ENCODE assay signal across 24 cellular contexts in the genomic region with DNA sequence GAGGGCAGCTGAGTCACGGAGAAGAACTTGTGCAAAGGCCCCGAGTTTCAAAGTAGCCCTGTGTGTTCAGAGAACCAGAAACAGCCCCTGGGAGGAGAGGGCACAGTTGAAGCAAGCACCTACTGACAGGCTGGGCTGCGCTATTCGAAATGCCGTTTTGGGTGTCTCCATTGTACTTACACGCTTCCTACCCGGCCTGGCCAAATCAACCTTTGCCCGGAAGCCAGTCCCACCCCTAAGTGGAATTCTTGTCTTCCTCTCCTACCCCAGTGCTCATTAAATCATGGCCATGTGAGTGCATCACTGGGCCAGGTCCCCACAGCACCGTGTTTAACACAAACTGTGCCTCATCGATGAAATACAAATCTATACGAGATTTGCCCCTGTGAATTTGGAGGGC. TPM values are rescaled to one million over a fixed set of nuclear protein-coding genes. Genes with fewer than 3 reads are reported as not detected.
A peak's percentile ranks its signal among the peaks of the same experiment; 100 is the strongest.
DNase-seq lines count a peak whose midpoint lies in the region; ATAC-seq, FAIRE-seq and TF ChIP-seq lines count a peak whose summit lies in the region.
"Had no signal": no experiment of that assay in that cellular context is flagged by ENCODE, and none has a peak within 500 bp of the region (broad histone marks: within the 10 kb centered on the region; RNA-seq: fewer than 3 reads in every experiment).

No MANE protein-coding gene starts in this region.

- in situ Hi-C loops in HepG2 (cut with HindIII; ENCODE audit: extremely low pct_ligation_motif_present, low pct_unique_long_range_greater_than_20kb): no loop called here

- no peak for FAIRE-seq in HepG2 (lab: Jason Lieb, UNC)
- FAIRE-seq: A204.1, G401.6, H54 had no signal

- POLR2A ChIA-PET in HepG2 (lab: Yijun Ruan, JAX): no interaction called here

- TF ChIP-seq CTCF in HepG2 (CRISPR knock-in tag; IDR thresholded peaks at IDR 0.05) (no peak), right lobe of liver (IDR thresholded peaks at IDR 0.05) (no peak), stomach (IDR thresholded peaks at IDR 0.05) (no peak)

- no peak overlapping the region for H3K4me3 ChIP-seq in HepG2 (replicated peaks in 1 of 3; ENCODE audit: insufficient read depth in 1 of 3, low read depth in 2 of 3, low read length in 3 of 3)
- no peak overlapping the region for H3K4me3 ChIP-seq in right lobe of liver
- no peak overlapping the region for H3K4me3 ChIP-seq in stomach
- H3K4me3 ChIP-seq: PC-9 had no signal

- no peak overlapping the region for H3K27ac ChIP-seq in HepG2 (ENCODE audit: extremely low read length, insufficient read depth, low read length)
- H3K27ac ChIP-seq in right lobe of liver: no peak overlapping the region
- peak overlapping the region; percentile 9 for H3K27ac ChIP-seq in substantia nigra (ENCODE audit: low read depth, low read length, poor library complexity, severe bottlenecking)
- H3K27ac ChIP-seq in stomach: no peak overlapping the region
- H3K27ac ChIP-seq: C4-2B, PC-9 had no signal

- H3K36me3 ChIP-seq in HepG2 (replicated peaks in 1 of 2; ENCODE audit: control insufficient read depth in 1 of 2, insufficient read depth in 2 of 2, low read length in 2 of 2) (no peaks in the 10 kb centered on the region), right lobe of liver (no peaks in the 10 kb centered on the region), stomach (no peaks in the 10 kb centered on the region)

- BruUV-seq in HepG2 (replicated peaks; lab: Mats Ljungman, UMichigan): no TSS peak

- no peak overlapping the region for H2AFZ ChIP-seq in HepG2 (ENCODE audit: low read length)
- H2AFZ ChIP-seq: PC-9 had no signal

- TF ChIP-seq POLR2A in HepG2 (IDR thresholded peaks at IDR 0.05; ENCODE audit: insufficient read depth in 1 of 2, low read depth in 2 of 2, low read length in 2 of 2) (no peak), right lobe of liver (IDR thresholded peaks at IDR 0.05) (no peak), stomach (IDR thresholded peaks at IDR 0.05) (no peak)

- H3K79me2 ChIP-seq in HepG2 (ENCODE audit: insufficient read depth, low read length): no peaks in the 10 kb centered on the region

- 9% methylated on average over 7 of the region's 11 CpGs for WGBS in HepG2 (ENCODE audit: low lambda C conversion rate)
- WGBS in right lobe of liver (ENCODE audit: insufficient coverage, low coverage, low lambda C conversion rate, missing lambda C conversion rate): 85% methylated on average over 3 of the region's 11 CpGs
- WGBS in stomach, 5 donors: 79 to 87% (median 82%) methylated on average over 11 of the region's 11 CpGs

- no peak for DNase-seq in HepG2 (ENCODE audit: low spot score)
- DNase-seq in right lobe of liver: no peak
- no peak for DNase-seq in left colon
- peak in 1 of 49 donors; percentile 67 for DNase-seq in substantia nigra (lab: John Stamatoyannopoulos, UW)
- DNase-seq in stomach: no peak
- DNase-seq in retina: no peak
- DNase-seq in midbrain (lab: John Stamatoyannopoulos, UW): no peak
- DNase-seq: Caco-2, NCI-H1092, NCI-H1417 treated with DMSO at 0.1 percent for 48 hours, NCI-H1694 treated with DMSO at 0.1 percent for 48 hours, NCI-H2081, NCI-H2227 treated with DMSO at 0.1 percent for 48 hours, NCI-H526 treated with DMSO at 0.1 percent for 48 hours, PC-9, RPMI8226, SHP77 had no signal

- H3K4me1 ChIP-seq in HepG2 (ENCODE audit: insufficient read depth, low read length): peaks cover 10% of the 10 kb centered on the region
- H3K4me1 ChIP-seq in right lobe of liver: peaks cover 0 to 3% (median under 1%) of the 10 kb centered on the region in 4 donors
- H3K4me1 ChIP-seq in stomach: peaks cover 1 to 5% (median 3%) of the 10 kb centered on the region in 4 donors

- H3K9me3 ChIP-seq in HepG2 (ENCODE audit: low read length): no peaks in the 10 kb centered on the region
- H3K9me3 ChIP-seq in right lobe of liver: no peaks in the 10 kb centered on the region
- no peaks in the 10 kb centered on the region for H3K9me3 ChIP-seq in stomach
- H3K9me3 ChIP-seq: Caco-2 had no signal

- ATAC-seq in HepG2 (peak; percentile 46), right lobe of liver (no peak), left colon (peak; percentile 80)
- ATAC-seq: CD8-positive, alpha-beta T cell had no signal

- CTCF ChIA-PET in HepG2 (lab: Yijun Ruan, JAX; ENCODE audit: low intra/inter-chr PET ratio, low total read pairs): no interaction called here

- no peaks in the 10 kb centered on the region for H4K20me1 ChIP-seq in HepG2 (ENCODE audit: insufficient read depth, low read length)

- no peak overlapping the region for H3K9ac ChIP-seq in HepG2 (ENCODE audit: insufficient read depth, low read depth, low read length)

- TF ChIP-seq EP300 in HepG2 (IDR thresholded peaks at IDR 0.05; ENCODE audit: low read depth in 2 of 2, low read length in 2 of 2) (no peak), HepG2 (CRISPR knock-in tag; IDR thresholded peaks at IDR 0.05; ENCODE audit: borderline replicate concordance) (no peak), stomach (IDR thresholded peaks at IDR 0.05) (no peak)

- peak overlapping the region; percentile 48 for H3K4me2 ChIP-seq in HepG2 (ENCODE audit: low read depth, low read length)
- H3K4me2 ChIP-seq: PC-9 had no signal

- H3K27me3 ChIP-seq in HepG2 (ENCODE audit: control insufficient read depth in 1 of 2, insufficient read depth in 2 of 2, low read length in 2 of 2) (peaks cover 1 to 69% of the 10 kb centered on the region in 2 experiments; a peak in 3 of 5 replicates), right lobe of liver (no peaks in the 10 kb centered on the region), stomach (peaks cover under 1 to 45% (median 21%) of the 10 kb centered on the region in 3 donors)

- intact Hi-C loops in HepG2 (cut with micrococcal nuclease; ENCODE audit: unreplicated experiment) (no loop called here), right lobe of liver (cut with DNase I) (no loop called here), left colon (cut with DNase I, micrococcal nuclease) (no loop called here), stomach (cut with DNase I; ENCODE audit: low total_unique reads) (no loop called here)

- no peak for TF ChIP-seq RAD21 in HepG2 (CRISPR knock-in tag; IDR thresholded peaks at IDR 0.05)

RNA-seq across cellular contexts. Expression of a gene that starts 6.0 kb away (rescaled TPM):
- total RNA-seq in HepG2 (2016; rRNA removed; fragmentation: Illumina TruSeq; extraction: Trizol): not detected in 2 replicates
- not detected in 2 replicates for total RNA-seq in HepG2 (2016; cell fraction: cytosol; rRNA removed; fragmentation: Illumina TruSeq; extraction: Trizol; ENCODE audit: low read depth)
- total RNA-seq in HepG2 (2016; cell fraction: insoluble cytoplasmic fraction; rRNA removed; fragmentation: Illumina TruSeq; extraction: Trizol): 0.09 TPM in 1 of 2 replicates, not detected in the other
- not detected in 2 replicates for total RNA-seq in HepG2 (2016; cell fraction: membrane; rRNA removed; fragmentation: Illumina TruSeq; extraction: Trizol)
- total RNA-seq in HepG2 (2016; cell fraction: nucleus; rRNA removed; fragmentation: Illumina TruSeq; extraction: Trizol): not detected in 2 replicates
- polyA plus RNA-seq in HepG2 (2011; rRNA removed): 1.1 and 1.8 TPM in 2 replicates
- polyA plus RNA-seq in HepG2 (2011; cell fraction: cytosol; rRNA removed): 1.2 and 1.3 TPM in 2 replicates
- polyA plus RNA-seq in HepG2 (2011; cell fraction: nucleus; rRNA removed): 0.43 and 0.53 TPM in 2 replicates
- polyA plus RNA-seq in HepG2 (2012): 0.19 and 0.39 TPM in 2 replicates
- polyA plus RNA-seq in HepG2 (2016; cell fraction: cytosol; fragmentation: Illumina TruSeq; extraction: Trizol; ENCODE audit: low read depth): not detected in 2 replicates
- polyA plus RNA-seq in HepG2 (2016; cell fraction: insoluble cytoplasmic fraction; fragmentation: Illumina TruSeq; extraction: Trizol; ENCODE audit: low read depth): not detected in 2 replicates
- polyA plus RNA-seq in HepG2 (2016; cell fraction: membrane; fragmentation: Illumina TruSeq; extraction: Trizol; ENCODE audit: low read depth): not detected in 2 replicates
- not detected in 2 replicates for polyA plus RNA-seq in HepG2 (2016; cell fraction: nucleus; fragmentation: Illumina TruSeq; extraction: Trizol; ENCODE audit: insufficient read depth, low read depth)
- polyA minus RNA-seq in HepG2 (2011; rRNA and poly(A)+ RNA removed; ENCODE audit: low replicate concordance): 2.7 TPM in 1 of 2 replicates, not detected in the other
- 0.40 and 1.9 TPM in 2 replicates for polyA minus RNA-seq in HepG2 (2011; cell fraction: cytosol; rRNA and poly(A)+ RNA removed)
- 0.52 and 0.75 TPM in 2 replicates for polyA minus RNA-seq in HepG2 (2011; cell fraction: nucleus; rRNA and poly(A)+ RNA removed)
- under 1 TPM in 3 of 6 experiments, not detected in 3; 0.06 to 0.37 (median 0.20) TPM for total RNA-seq in right lobe of liver
- total RNA-seq in left colon: under 1 TPM; 0.06 to 0.14 TPM
- total RNA-seq in stomach: 1 to 10 TPM in 2 of 5 donors, not detected in 3; 1.8 to 2.3 TPM
- polyA plus RNA-seq in stomach: 1 to 10 TPM in 2 of 3 donors, under 1 TPM in 1; 0.55 to 2.3 (median 1.8) TPM
- total RNA-seq: Caco-2; CD8-positive, alpha-beta T cell; NCI-H460; PC-9 had no signal
- polyA plus RNA-seq: AG04450 had no signal

RNA-seq across cellular contexts. Expression of a gene that starts 45.0 kb away (rescaled TPM):
- total RNA-seq in HepG2 (2016; rRNA removed; fragmentation: Illumina TruSeq; extraction: Trizol): 80.8 and 113 TPM in 2 replicates
- total RNA-seq in HepG2 (2016; cell fraction: cytosol; rRNA removed; fragmentation: Illumina TruSeq; extraction: Trizol; ENCODE audit: low read depth): 12.2 and 13.4 TPM in 2 replicates
- 85.5 and 98.8 TPM in 2 replicates for total RNA-seq in HepG2 (2016; cell fraction: insoluble cytoplasmic fraction; rRNA removed; fragmentation: Illumina TruSeq; extraction: Trizol)
- 37.4 and 39.0 TPM in 2 replicates for total RNA-seq in HepG2 (2016; cell fraction: membrane; rRNA removed; fragmentation: Illumina TruSeq; extraction: Trizol)
- total RNA-seq in HepG2 (2016; cell fraction: nucleus; rRNA removed; fragmentation: Illumina TruSeq; extraction: Trizol): 61.8 and 61.9 TPM in 2 replicates
- polyA plus RNA-seq in HepG2 (2011; rRNA removed): 64.7 and 76.8 TPM in 2 replicates
- polyA plus RNA-seq in HepG2 (2011; cell fraction: cytosol; rRNA removed): 52.3 and 57.1 TPM in 2 replicates
- polyA plus RNA-seq in HepG2 (2011; cell fraction: nucleus; rRNA removed): 127 and 143 TPM in 2 replicates
- polyA plus RNA-seq in HepG2 (2012): 75.2 and 103 TPM in 2 replicates
- 13.8 and 14.5 TPM in 2 replicates for polyA plus RNA-seq in HepG2 (2016; cell fraction: cytosol; fragmentation: Illumina TruSeq; extraction: Trizol; ENCODE audit: low read depth)
- 114 and 122 TPM in 2 replicates for polyA plus RNA-seq in HepG2 (2016; cell fraction: insoluble cytoplasmic fraction; fragmentation: Illumina TruSeq; extraction: Trizol; ENCODE audit: low read depth)
- polyA plus RNA-seq in HepG2 (2016; cell fraction: membrane; fragmentation: Illumina TruSeq; extraction: Trizol; ENCODE audit: low read depth): 27.7 and 28.4 TPM in 2 replicates
- 129 and 136 TPM in 2 replicates for polyA plus RNA-seq in HepG2 (2016; cell fraction: nucleus; fragmentation: Illumina TruSeq; extraction: Trizol; ENCODE audit: insufficient read depth, low read depth)
- 70.0 and 79.1 TPM in 2 replicates for polyA minus RNA-seq in HepG2 (2011; rRNA and poly(A)+ RNA removed; ENCODE audit: low replicate concordance)
- 45.9 and 46.8 TPM in 2 replicates for polyA minus RNA-seq in HepG2 (2011; cell fraction: cytosol; rRNA and poly(A)+ RNA removed)
- 76.7 and 91.4 TPM in 2 replicates for polyA minus RNA-seq in HepG2 (2011; cell fraction: nucleus; rRNA and poly(A)+ RNA removed)
- 100 to 1,000 TPM; 178 to 367 (median 230) TPM for total RNA-seq in right lobe of liver
- total RNA-seq in left colon: 100 to 1,000 TPM; 195 to 222 TPM
- total RNA-seq in stomach: 100 to 1,000 TPM in 4 of 5 donors, 10 to 100 TPM in 1; 12.8 to 204 (median 115) TPM
- polyA plus RNA-seq in stomach: 100 to 1,000 TPM in 2 of 3 donors, 10 to 100 TPM in 1; 87.5 to 132 (median 110) TPM

Comparison
In these comparisons a context has a peak if more than half of its experiments do, and no peak if none do; other contexts are left out.
1. ATAC-seq: peak in HepG2 (single experiment) and left colon (single experiment); none in right lobe of liver (0 of 4).